7 cellular contexts compared by ENCODE assay signal in the genomic region with DNA sequence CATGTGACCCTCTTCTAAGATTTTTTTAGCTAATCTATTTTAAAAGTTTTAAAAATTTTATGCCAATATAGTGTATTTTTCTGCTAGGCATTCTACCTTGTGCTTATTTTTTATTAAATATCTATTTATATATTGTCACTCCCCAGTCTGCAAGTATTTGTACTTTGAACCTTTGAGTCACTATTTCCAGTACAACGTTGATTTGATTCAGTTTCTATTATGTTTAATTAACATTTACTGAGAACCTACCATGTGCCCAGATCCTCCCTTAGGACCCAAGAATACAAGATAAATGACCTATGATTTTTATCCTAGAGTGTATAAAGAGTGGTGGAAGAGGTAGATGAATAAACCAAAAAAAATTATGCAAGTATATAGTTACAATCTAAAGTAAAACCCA.
"Had no signal": no experiment of that assay in that cellular context is flagged by ENCODE, and none has a peak within 500 bp of the region (broad histone marks: within the 10 kb centered on the region; RNA-seq: fewer than 3 reads in every experiment).

No MANE protein-coding gene starts in this region.

- H3K4me3 ChIP-seq: GM12878 had no signal

- ATAC-seq: GM12878 had no signal

- DNase-seq: GDM1, GF-D8 had no signal

- FAIRE-seq: GM12878, GM12891, GM12892, GM18507, GM19239 had no signal
